Comparison of ENCODE assay signal across 25 cellular contexts in the genomic region with DNA sequence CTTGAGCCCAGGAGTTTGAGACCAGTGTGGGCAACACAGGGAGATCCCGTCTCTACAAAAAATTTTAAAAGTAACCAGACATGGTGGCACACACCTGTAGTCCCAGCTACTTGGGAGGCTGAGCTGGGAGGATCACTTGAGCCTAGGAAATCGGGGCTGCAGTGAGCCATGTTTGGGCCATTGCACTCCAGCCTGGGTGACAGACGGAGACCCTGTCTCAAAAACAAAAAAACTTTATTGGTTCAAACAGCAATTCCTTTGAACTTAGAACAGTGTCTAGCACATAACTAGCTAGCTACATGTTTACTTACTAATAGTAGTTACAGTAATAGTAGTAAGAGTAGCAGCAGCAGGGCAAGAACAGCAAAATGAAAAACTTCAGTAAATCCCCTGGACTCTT. TPM values are rescaled to one million over a fixed set of nuclear protein-coding genes. Genes with fewer than 3 reads are reported as not detected.
DNase-seq lines count a peak whose midpoint lies in the region; ATAC-seq, FAIRE-seq and TF ChIP-seq lines count a peak whose summit lies in the region.
"Had no signal": no experiment of that assay in that cellular context is flagged by ENCODE, and none has a peak within 500 bp of the region (broad histone marks: within the 10 kb centered on the region; RNA-seq: fewer than 3 reads in every experiment).

No MANE protein-coding gene starts in this region.

- H3K36me3 ChIP-seq in GM12878 (ENCODE audit: control insufficient read depth in 2 of 2, insufficient read depth in 2 of 2, low read length in 1 of 2) (peaks cover 2 to 10% of the 10 kb centered on the region in 2 experiments; a peak in 3 of 4 replicates), K562 (ENCODE audit: control insufficient read depth, insufficient read depth, low read length) (peaks cover 76% of the 10 kb centered on the region; the same call in 2 of the 3 replicates), Peyer's patch (peaks cover 0 to 48% (median 0%) of the 10 kb centered on the region in 3 donors)

- TF ChIP-seq POLR2A in GM12878 (IDR thresholded peaks at IDR 0.05; ENCODE audit: low read depth, low read length) (no peak), K562 (conservative IDR thresholded peaks at IDR 0.05) (no peak), Peyer's patch (IDR thresholded peaks at IDR 0.05) (no peak)

- intact Hi-C loops in GM12878 (cut with micrococcal nuclease; ENCODE audit: unreplicated experiment) (no loop called here), K562 (cut with micrococcal nuclease) (no loop called here)

- BruUV-seq in GM12878 (replicated peaks; lab: Mats Ljungman, UMichigan), result no TSS peak
- BruUV-seq in K562 (replicated peaks; lab: Mats Ljungman, UMichigan), result no TSS peak

- no peaks in the 10 kb centered on the region for H3K9me3 Mint-ChIP-seq in activated T-cell treated with anti-CD3 and anti-CD28 coated beads, Interleukin-2, amount 50 U/mL, for 24 hours
- H3K9me3 Mint-ChIP-seq: CD14-positive monocyte; CD4-positive, alpha-beta memory T cell; CD4-positive, CD25-positive, alpha-beta regulatory T cell; CD8-positive, alpha-beta memory T cell had no signal

- peaks cover 10% of the 10 kb centered on the region for H3K4me1 Mint-ChIP-seq in activated T-cell treated with anti-CD3 and anti-CD28 coated beads, Interleukin-2, amount 50 U/mL, for 24 hours (ENCODE audit: low read depth)

- H3K27me3 ChIP-seq in GM12878 (replicated peaks in 1 of 2; ENCODE audit: control insufficient read depth in 2 of 2, insufficient read depth in 2 of 2, low read length in 1 of 2), result no peaks in the 10 kb centered on the region
- H3K27me3 ChIP-seq in K562 (ENCODE audit: control insufficient read depth in 2 of 2, insufficient read depth in 2 of 2, low read length in 2 of 2), result no peaks in the 10 kb centered on the region
- no peaks in the 10 kb centered on the region for H3K27me3 ChIP-seq in Peyer's patch
- H3K27me3 ChIP-seq: BE2C, BLaER1 had no signal

- no peaks in the 10 kb centered on the region for H3K9me1 ChIP-seq in K562 (ENCODE audit: control insufficient read depth, insufficient read depth, low read length)

- H4K20me1 ChIP-seq in GM12878 (ENCODE audit: control insufficient read depth, insufficient read depth) (no peaks in the 10 kb centered on the region), K562 (replicated peaks; ENCODE audit: control insufficient read depth, insufficient read depth, low read length) (0 out of 2 replicates have a peak, but pooled peaks cover 3% of the 10 kb centered on the region)

- no peak for DNase-seq in activated T-cell treated with anti-CD3 and anti-CD28 coated beads, Interleukin-2, amount 50 U/mL, for 24 hours
- DNase-seq in activated T-cell treated with anti-CD3 and anti-CD28 coated beads, Interleukin-2, amount 50 U/mL, for 1 hour, result no peak
- no peak for DNase-seq in GM12878 (ENCODE audit: low read depth, low spot score)
- DNase-seq in K562 (ENCODE audit: extremely low read depth in 1 of 4, low spot score in 3 of 4), result no peak
- DNase-seq in Peyer's patch, result no peak
- DNase-seq: 8988T; ACHN; BE2C; C1 segment of cervical spinal cord; CD4-positive, alpha-beta memory T cell; CD4-positive, CD25-positive, alpha-beta regulatory T cell; CD8-positive, alpha-beta memory T cell; COR-L47; DMS 273 treated with DMSO at 0.1 percent for 48 hours; DMS153; DMS53; DMS79; DND-41; EL; GDM1 had no signal

- no peak overlapping the region for H3K4me3 Mint-ChIP-seq in activated T-cell treated with anti-CD3 and anti-CD28 coated beads, Interleukin-2, amount 50 U/mL, for 24 hours
- H3K4me3 Mint-ChIP-seq: CD14-positive monocyte; CD4-positive, alpha-beta memory T cell; CD4-positive, CD25-positive, alpha-beta regulatory T cell; CD8-positive, alpha-beta memory T cell had no signal

- H3K27ac ChIP-seq in GM12878 (ENCODE audit: control insufficient read depth, insufficient read depth), result no peak overlapping the region
- H3K27ac ChIP-seq in K562 (ENCODE audit: extremely low read depth, low read depth, low read length), result no peak overlapping the region
- no peak overlapping the region for H3K27ac ChIP-seq in Peyer's patch
- H3K27ac ChIP-seq: BLaER1 had no signal

- in situ Hi-C loops in GM12878 (cut with MboI) (no loop called here), K562 (cut with MboI) (no loop called here)

- CTCF ChIA-PET in GM12878 (lab: Yijun Ruan, JAX), result interaction anchor here (1.3 kb wide), 1 partner anchor 12 kb away, joined by 4 read pairs; no protein-coding TSS in a partner anchor
- CTCF ChIA-PET in K562 (lab: Yijun Ruan, JAX; ENCODE audit: low intra/inter-chr PET ratio), result no interaction called here

- TF ChIP-seq RAD21 in GM12878 (IDR thresholded peaks at IDR 0.05; ENCODE audit: insufficient read depth, low read depth, low read length) (no peak), K562 (CRISPR knock-in tag; conservative IDR thresholded peaks at IDR 0.05 in 1 of 2, IDR thresholded peaks at IDR 0.05 in 1 of 2) (no peak)

- TF ChIP-seq CTCF in GM12878 (IDR thresholded peaks at IDR 0.05 in 2 of 3, conservative IDR thresholded peaks at IDR 0.05 in 1 of 3; ENCODE audit: control insufficient read depth in 2 of 3, extremely low read depth in 1 of 3, insufficient read depth in 1 of 3, low read depth in 3 of 3, low read length in 3 of 3), result no peak
- TF ChIP-seq CTCF in K562 (IDR thresholded peaks at IDR 0.05 in 2 of 3, conservative IDR thresholded peaks at IDR 0.05 in 1 of 3; ENCODE audit: insufficient read depth in 2 of 3, low read depth in 1 of 3, low read length in 3 of 3), result no peak
- no peak for TF ChIP-seq CTCF in Peyer's patch (IDR thresholded peaks at IDR 0.05)

- H3K4me3 ChIP-seq in GM12878 (no peak overlapping the region), K562 (no peak overlapping the region), Peyer's patch (no peak overlapping the region)
- H3K4me3 ChIP-seq: BLaER1 had no signal

- RAD21 ChIA-PET in GM12878 (lab: Charles Lee; ENCODE audit: unreplicated experiment), result no interaction called here

- peaks cover 86% of the 10 kb centered on the region for H3K36me3 Mint-ChIP-seq in activated T-cell treated with anti-CD3 and anti-CD28 coated beads, Interleukin-2, amount 50 U/mL, for 24 hours (ENCODE audit: low read depth)

- no peak overlapping the region for H3K4me2 ChIP-seq in GM12878 (ENCODE audit: control insufficient read depth, insufficient read depth)
- H3K4me2 ChIP-seq in K562 (ENCODE audit: insufficient read depth, low read length), result no peak overlapping the region
- H3K4me2 ChIP-seq: BLaER1 had no signal

- H3K4me1 ChIP-seq in GM12878 (ENCODE audit: control insufficient read depth, insufficient read depth, low read length), result no peaks in the 10 kb centered on the region
- H3K4me1 ChIP-seq in K562 (replicated peaks in 1 of 2; ENCODE audit: control insufficient read depth in 2 of 2, insufficient read depth in 2 of 2, low read length in 2 of 2), result peaks cover 0 to under 1% of the 10 kb centered on the region in 2 experiments; a peak in 1 of 5 replicates
- no peaks in the 10 kb centered on the region for H3K4me1 ChIP-seq in Peyer's patch
- H3K4me1 ChIP-seq: BE2C, BLaER1 had no signal

- ATAC-seq in GM12878 (no peak), K562 (no peak)

- H2AFZ ChIP-seq in GM12878 (ENCODE audit: control insufficient read depth, low read depth, low read length) (no peak overlapping the region), K562 (ENCODE audit: low read depth, low read length) (no peak overlapping the region)

- TF ChIP-seq EP300 in GM12878 (IDR thresholded peaks at IDR 0.05; ENCODE audit: borderline replicate concordance in 1 of 2, control insufficient read depth in 1 of 2, low read depth in 2 of 2, low read length in 2 of 2) (no peak), K562 (IDR thresholded peaks at IDR 0.05; ENCODE audit: low read length) (no peak)

- H3K27ac Mint-ChIP-seq in activated T-cell treated with anti-CD3 and anti-CD28 coated beads, Interleukin-2, amount 50 U/mL, for 24 hours, result peak overlapping the region; percentile 11
- H3K27ac Mint-ChIP-seq: CD14-positive monocyte; CD4-positive, CD25-positive, alpha-beta regulatory T cell had no signal

- H3K9ac ChIP-seq in GM12878 (ENCODE audit: control insufficient read depth, insufficient read depth, low read length) (no peak overlapping the region), K562 (ENCODE audit: insufficient read depth in 1 of 2, low read depth in 2 of 2, low read length in 2 of 2) (no peak overlapping the region)
- H3K9ac ChIP-seq: BLaER1 had no signal

- H3K79me2 ChIP-seq in GM12878 (ENCODE audit: control insufficient read depth, insufficient read depth, low read length), result peaks cover 16% of the 10 kb centered on the region
- H3K79me2 ChIP-seq in K562 (ENCODE audit: control insufficient read depth, insufficient read depth, low read length), result peaks cover 28% of the 10 kb centered on the region

- POLR2A ChIA-PET in GM12878 (lab: Charles Lee), result interaction anchor here (0.5 kb wide), 1 partner anchor 36 kb away, joined by 4 read pairs; no protein-coding TSS in a partner anchor
- POLR2A ChIA-PET in K562 (lab: Yijun Ruan, JAX), result interaction anchor here (1.0 to 3.5 kb wide), 2 partner anchors 10 to 14 kb away, joined by 4 to 14 read pairs; a partner anchor contains a TSS

- FAIRE-seq in GM12878 (lab: Jason Lieb, UNC) (no peak), K562 (lab: Jason Lieb, UNC) (no peak)
- FAIRE-seq: A204.1, GM12891, GM19239 had no signal

- no peaks in the 10 kb centered on the region for H3K27me3 Mint-ChIP-seq in activated T-cell treated with anti-CD3 and anti-CD28 coated beads, Interleukin-2, amount 50 U/mL, for 24 hours
- H3K27me3 Mint-ChIP-seq: CD4-positive, alpha-beta memory T cell; CD4-positive, CD25-positive, alpha-beta regulatory T cell; CD8-positive, alpha-beta memory T cell had no signal

- SMC1A ChIA-PET in GM12878 (lab: Charles Lee; ENCODE audit: uncharacterized antibody, unreplicated experiment), result interaction anchor here (3.9 kb wide), 1 partner anchor 12 kb away, joined by 16 read pairs; no protein-coding TSS in a partner anchor

- 100% methylated on average over 3 of the region's 3 CpGs for WGBS in GM12878 (ENCODE audit: insufficient coverage, insufficient replicate concordance, low lambda C conversion rate, missing lambda C conversion rate)
- WGBS in K562 (ENCODE audit: insufficient coverage, low coverage, missing lambda C conversion rate), result 92% methylated on average over 3 of the region's 3 CpGs

- H3K9me3 ChIP-seq in GM12878 (replicated peaks; ENCODE audit: control insufficient read depth, insufficient read depth, low read length) (no peaks in the 10 kb centered on the region), K562 (replicated peaks; ENCODE audit: control insufficient read depth, insufficient read depth, low read depth, low read length) (no peaks in the 10 kb centered on the region), Peyer's patch (no peaks in the 10 kb centered on the region)
- H3K9me3 ChIP-seq: BE2C, BLaER1 had no signal

RNA-seq across cellular contexts. Expression of a gene that starts 10.1 kb away (rescaled TPM):
- total RNA-seq in GM12878 (2013; cell fraction: nucleolus; rRNA removed), result 16.7 and 25.2 TPM in 2 replicates
- total RNA-seq in GM12878 (2014; rRNA removed), result 40.6 and 40.7 TPM in 2 replicates
- 37.5 and 41.8 TPM in 2 replicates for total RNA-seq in GM12878 (2014; rRNA removed; fragmentation: Illumina TruSeq; extraction: Trizol)
- total RNA-seq in GM12878 (2021), result 26.7 and 33.5 TPM in 2 replicates
- polyA plus RNA-seq in GM12878 (2011; ENCODE audit: low read depth), result 15.2 TPM
- polyA plus RNA-seq in GM12878 (2011; rRNA removed), result 45.2 and 80.6 TPM in 2 replicates
- 19.5 and 24.6 TPM in 2 replicates for polyA plus RNA-seq in GM12878 (2011; cell fraction: cytosol; rRNA removed)
- 6.9 and 8.6 TPM in 2 replicates for polyA plus RNA-seq in GM12878 (2011; cell fraction: nucleus; rRNA removed)
- polyA plus RNA-seq in GM12878 (2012), result 17.9 and 26.5 TPM in 2 replicates
- polyA plus RNA-seq in GM12878 (2014; fragmentation: Illumina TruSeq; extraction: Trizol), result 40.6 and 48.3 TPM in 2 replicates
- polyA plus RNA-seq in GM12878 (2014; fragmentation: Nextera tagmentation; extraction: Ambion mirVana), result 10 to 100 TPM; 30.8 to 37.0 TPM
- polyA plus RNA-seq in GM12878 (2014; rRNA removed), result 25.3 and 28.7 TPM in 2 replicates
- 10 to 100 TPM; 54.0 to 59.3 TPM for polyA plus RNA-seq in GM12878 (2016; fragmentation: Nextera tagmentation; extraction: Ambion mirVana)
- polyA minus RNA-seq in GM12878 (2011; rRNA and poly(A)+ RNA removed), result 19.1 and 19.2 TPM in 2 replicates
- 10.1 and 12.4 TPM in 2 replicates for polyA minus RNA-seq in GM12878 (2011; cell fraction: cytosol; rRNA and poly(A)+ RNA removed)
- 3.0 and 3.9 TPM in 2 replicates for polyA minus RNA-seq in GM12878 (2011; cell fraction: nucleus; rRNA and poly(A)+ RNA removed)
- total RNA-seq in K562 (2011; cell fraction: chromatin; rRNA removed; ENCODE audit: low replicate concordance), result 17.7 and 33.3 TPM in 2 replicates
- total RNA-seq in K562 (2011; cell fraction: nucleolus; rRNA removed), result 12.5 and 13.2 TPM in 2 replicates
- 19.1 and 35.8 TPM in 2 replicates for total RNA-seq in K562 (2011; cell fraction: nucleoplasm; rRNA removed)
- 30.6 and 37.0 TPM in 2 replicates for total RNA-seq in K562 (2014; rRNA removed)
- 58.6 and 67.7 TPM in 2 replicates for total RNA-seq in K562 (2014; rRNA removed; fragmentation: Illumina TruSeq; extraction: Trizol)
- total RNA-seq in K562 (2015; rRNA removed; fragmentation: Illumina TruSeq; extraction: Trizol), result 48.8 and 54.1 TPM in 2 replicates
- 43.3 and 48.9 TPM in 2 replicates for total RNA-seq in K562 (2021)
- polyA plus RNA-seq in K562 (2011; rRNA removed), result 43.3 and 64.9 TPM in 2 replicates
- 14.2 and 23.3 TPM in 2 replicates for polyA plus RNA-seq in K562 (2011; cell fraction: cytosol; rRNA removed)
- polyA plus RNA-seq in K562 (2011; cell fraction: nucleus; rRNA removed), result 8.9 and 9.2 TPM in 2 replicates
- 25.3 and 44.8 TPM in 2 replicates for polyA plus RNA-seq in K562 (2012)
- 49.7 and 60.8 TPM in 2 replicates for polyA plus RNA-seq in K562 (2014; fragmentation: Illumina TruSeq; extraction: Trizol)
- 10 to 100 TPM; 51.6 to 57.8 TPM for polyA plus RNA-seq in K562 (2014; fragmentation: Nextera tagmentation; extraction: Ambion mirVana)
- 42.8 and 47.7 TPM in 2 replicates for polyA plus RNA-seq in K562 (2014; rRNA removed)
- 36.0 and 41.6 TPM in 2 replicates for polyA minus RNA-seq in K562 (2011; rRNA and poly(A)+ RNA removed)
- 9.2 and 21.6 TPM in 2 replicates for polyA minus RNA-seq in K562 (2011; cell fraction: cytosol; rRNA and poly(A)+ RNA removed)
- polyA minus RNA-seq in K562 (2011; cell fraction: nucleus; rRNA and poly(A)+ RNA removed), result 5.8 and 8.3 TPM in 2 replicates
- 10 to 100 TPM; 12.9 to 21.9 (median 15.1) TPM for total RNA-seq in Peyer's patch

RNA-seq across cellular contexts. Expression of a gene that starts 10.1 kb away (rescaled TPM):
- total RNA-seq in GM12878 (2013; cell fraction: nucleolus; rRNA removed), result 27.7 and 30.2 TPM in 2 replicates
- total RNA-seq in GM12878 (2014; rRNA removed) (5.9 and 8.1 TPM in 2 replicates), GM12878 (2014; rRNA removed; fragmentation: Illumina TruSeq; extraction: Trizol) (11.4 and 12.2 TPM in 2 replicates), GM12878 (2021) (10.4 and 11.1 TPM in 2 replicates), K562 (2014; rRNA removed) (7.9 and 9.8 TPM in 2 replicates), K562 (2014; rRNA removed; fragmentation: Illumina TruSeq; extraction: Trizol) (19.1 and 19.7 TPM in 2 replicates), K562 (2015; rRNA removed; fragmentation: Illumina TruSeq; extraction: Trizol) (15.4 and 16.1 TPM in 2 replicates), K562 (2021) (18.9 and 20.4 TPM in 2 replicates), Peyer's patch (10 to 100 TPM; 22.4 to 38.1 (median 33.1) TPM)
- polyA plus RNA-seq in GM12878 (2011; ENCODE audit: low read depth), result 4.2 TPM
- polyA plus RNA-seq in GM12878 (2011; rRNA removed) (11.6 and 15.7 TPM in 2 replicates), GM12878 (2014; fragmentation: Illumina TruSeq; extraction: Trizol) (10.3 and 11.9 TPM in 2 replicates), GM12878 (2014; fragmentation: Nextera tagmentation; extraction: Ambion mirVana) (1 to 10 TPM; 5.2 to 5.8 TPM), GM12878 (2014; rRNA removed) (7.0 and 7.7 TPM in 2 replicates), GM12878 (2016; fragmentation: Nextera tagmentation; extraction: Ambion mirVana) (10 to 100 TPM in 1 of 2 experiments, 1 to 10 TPM in 1; 8.3 to 10.9 TPM), K562 (2011; rRNA removed) (14.0 and 14.8 TPM in 2 replicates), K562 (2014; fragmentation: Illumina TruSeq; extraction: Trizol) (17.0 and 17.9 TPM in 2 replicates), K562 (2014; fragmentation: Nextera tagmentation; extraction: Ambion mirVana) (1 to 10 TPM; 3.9 to 7.2 TPM), K562 (2014; rRNA removed) (9.5 and 10.8 TPM in 2 replicates)
- 12.5 and 14.4 TPM in 2 replicates for polyA plus RNA-seq in GM12878 (2011; cell fraction: cytosol; rRNA removed)
- polyA plus RNA-seq in GM12878 (2011; cell fraction: nucleus; rRNA removed), result 7.3 and 10.0 TPM in 2 replicates
- polyA plus RNA-seq in GM12878 (2012), result 6.3 and 7.5 TPM in 2 replicates
- polyA minus RNA-seq in GM12878 (2011; rRNA and poly(A)+ RNA removed), result 8.1 and 9.7 TPM in 2 replicates
- polyA minus RNA-seq in GM12878 (2011; cell fraction: cytosol; rRNA and poly(A)+ RNA removed), result 1.7 and 3.7 TPM in 2 replicates
- 4.1 and 7.1 TPM in 2 replicates for polyA minus RNA-seq in GM12878 (2011; cell fraction: nucleus; rRNA and poly(A)+ RNA removed)
- 13.6 and 19.2 TPM in 2 replicates for total RNA-seq in K562 (2011; cell fraction: chromatin; rRNA removed; ENCODE audit: low replicate concordance)
- 6.5 and 6.7 TPM in 2 replicates for total RNA-seq in K562 (2011; cell fraction: nucleolus; rRNA removed)
- total RNA-seq in K562 (2011; cell fraction: nucleoplasm; rRNA removed), result 13.9 and 23.0 TPM in 2 replicates
- 9.5 and 14.7 TPM in 2 replicates for polyA plus RNA-seq in K562 (2011; cell fraction: cytosol; rRNA removed)
- polyA plus RNA-seq in K562 (2011; cell fraction: nucleus; rRNA removed), result 6.4 and 7.7 TPM in 2 replicates
- 10.3 and 17.1 TPM in 2 replicates for polyA plus RNA-seq in K562 (2012)
- 17.0 and 25.0 TPM in 2 replicates for polyA minus RNA-seq in K562 (2011; rRNA and poly(A)+ RNA removed)
- polyA minus RNA-seq in K562 (2011; cell fraction: cytosol; rRNA and poly(A)+ RNA removed), result 5.6 and 7.8 TPM in 2 replicates
- polyA minus RNA-seq in K562 (2011; cell fraction: nucleus; rRNA and poly(A)+ RNA removed), result 4.4 and 7.0 TPM in 2 replicates

RNA-seq across cellular contexts. Expression of a gene that starts 16.7 kb away (rescaled TPM):
- total RNA-seq in GM12878 (2013; cell fraction: nucleolus; rRNA removed), result 144 and 149 TPM in 2 replicates
- 7.7 and 9.4 TPM in 2 replicates for total RNA-seq in GM12878 (2014; rRNA removed)
- total RNA-seq in GM12878 (2014; rRNA removed; fragmentation: Illumina TruSeq; extraction: Trizol), result 7.5 and 8.1 TPM in 2 replicates
- total RNA-seq in GM12878 (2021), result 8.4 and 11.5 TPM in 2 replicates
- 3.7 TPM for polyA plus RNA-seq in GM12878 (2011; ENCODE audit: low read depth)
- 3.6 and 4.7 TPM in 2 replicates for polyA plus RNA-seq in GM12878 (2011; rRNA removed)
- 3.5 and 3.6 TPM in 2 replicates for polyA plus RNA-seq in GM12878 (2011; cell fraction: cytosol; rRNA removed)
- polyA plus RNA-seq in GM12878 (2011; cell fraction: nucleus; rRNA removed), result 22.7 and 25.2 TPM in 2 replicates
- polyA plus RNA-seq in GM12878 (2012), result 4.9 and 6.5 TPM in 2 replicates
- 8.6 and 8.7 TPM in 2 replicates for polyA plus RNA-seq in GM12878 (2014; fragmentation: Illumina TruSeq; extraction: Trizol)
- polyA plus RNA-seq in GM12878 (2014; fragmentation: Nextera tagmentation; extraction: Ambion mirVana), result 1 to 10 TPM in 1 of 2 experiments, under 1 TPM in 1; 0.58 to 1.1 TPM
- 8.2 and 9.3 TPM in 2 replicates for polyA plus RNA-seq in GM12878 (2014; rRNA removed)
- polyA plus RNA-seq in GM12878 (2016; fragmentation: Nextera tagmentation; extraction: Ambion mirVana), result 1 to 10 TPM; 2.7 to 2.9 TPM
- polyA minus RNA-seq in GM12878 (2011; rRNA and poly(A)+ RNA removed), result 8.9 and 11.0 TPM in 2 replicates
- 1.5 and 2.0 TPM in 2 replicates for polyA minus RNA-seq in GM12878 (2011; cell fraction: cytosol; rRNA and poly(A)+ RNA removed)
- polyA minus RNA-seq in GM12878 (2011; cell fraction: nucleus; rRNA and poly(A)+ RNA removed), result 10.2 and 13.9 TPM in 2 replicates
- 83.3 and 91.0 TPM in 2 replicates for total RNA-seq in K562 (2011; cell fraction: chromatin; rRNA removed; ENCODE audit: low replicate concordance)
- total RNA-seq in K562 (2011; cell fraction: nucleolus; rRNA removed), result 31.4 and 33.6 TPM in 2 replicates
- 43.4 and 46.9 TPM in 2 replicates for total RNA-seq in K562 (2011; cell fraction: nucleoplasm; rRNA removed)
- 2.5 and 3.5 TPM in 2 replicates for total RNA-seq in K562 (2014; rRNA removed)
- total RNA-seq in K562 (2014; rRNA removed; fragmentation: Illumina TruSeq; extraction: Trizol), result 3.7 and 3.9 TPM in 2 replicates
- total RNA-seq in K562 (2015; rRNA removed; fragmentation: Illumina TruSeq; extraction: Trizol), result 3.0 and 3.7 TPM in 2 replicates
- total RNA-seq in K562 (2021), result 3.9 and 6.0 TPM in 2 replicates
- polyA plus RNA-seq in K562 (2011; rRNA removed), result 3.9 and 5.0 TPM in 2 replicates
- 2.4 and 2.6 TPM in 2 replicates for polyA plus RNA-seq in K562 (2011; cell fraction: cytosol; rRNA removed)
- 22.8 and 29.8 TPM in 2 replicates for polyA plus RNA-seq in K562 (2011; cell fraction: nucleus; rRNA removed)
- polyA plus RNA-seq in K562 (2012), result 1.8 and 4.2 TPM in 2 replicates
- 3.7 and 3.8 TPM in 2 replicates for polyA plus RNA-seq in K562 (2014; fragmentation: Illumina TruSeq; extraction: Trizol)
- polyA plus RNA-seq in K562 (2014; fragmentation: Nextera tagmentation; extraction: Ambion mirVana), result under 1 TPM; 0.45 to 0.71 TPM
- polyA plus RNA-seq in K562 (2014; rRNA removed), result 3.6 and 4.8 TPM in 2 replicates
- polyA minus RNA-seq in K562 (2011; rRNA and poly(A)+ RNA removed), result 7.9 and 8.6 TPM in 2 replicates
- polyA minus RNA-seq in K562 (2011; cell fraction: cytosol; rRNA and poly(A)+ RNA removed), result 2.5 TPM in 2 replicates
- polyA minus RNA-seq in K562 (2011; cell fraction: nucleus; rRNA and poly(A)+ RNA removed), result 11.8 and 15.1 TPM in 2 replicates
- 100 to 1,000 TPM in 1 of 4 donors, 10 to 100 TPM in 2, 1 to 10 TPM in 1; 4.2 to 153 (median 20.4) TPM for total RNA-seq in Peyer's patch
- polyA plus RNA-seq: CD14-positive monocyte had no signal
